Comparison of ENCODE assay signal across 1 cellular context in genomic region chr2:3604207-3604877, GRCh38.
TF ChIP-seq lines count a peak whose summit lies in the region.

No MANE protein-coding gene starts in this region.

TF ChIP-seq in A549, 52 proteins besides CTCF, POLR2A, EP300 and RAD21 (continued from another document):
- TF ChIP-seq ATOH8 (CRISPR knock-in tag; IDR thresholded peaks at IDR 0.05; ENCODE audit: low read depth) (no peak), ZFP36 (IDR thresholded peaks at IDR 0.05; ENCODE audit: borderline replicate concordance, partially characterized antibody) (no peak)
TF ChIP-seq in A549: peak in this region for 0.
